In genomic region chr9:4792572-4793411, GRCh38 we compare ENCODE assay signal across 1 cellular context.
TF ChIP-seq lines count a peak whose summit lies in the region.

RCL1 (plus strand) TSS chr9:4792944; CDS start chr9:4793092, 148 bp downstream.

TF ChIP-seq in K562, 482 proteins besides CTCF, POLR2A, EP300 and RAD21 (continued from another document and continues in another):
- TF ChIP-seq HMGN3 (IDR thresholded peaks at IDR 0.05; ENCODE audit: borderline replicate concordance, extremely low read depth, insufficient read length, low read depth, low read length), result peak; percentile 41
- no peak for TF ChIP-seq ZNF717 (CRISPR knock-in tag; IDR thresholded peaks at IDR 0.05)
- TF ChIP-seq CREM (IDR thresholded peaks at IDR 0.05; ENCODE audit: low read depth), result peak; percentile 21
- no peak for TF ChIP-seq NFE2L1 (tag; IDR thresholded peaks at IDR 0.05; ENCODE audit: borderline replicate concordance, low read depth)
- peak; percentile 94 for TF ChIP-seq EP400 (IDR thresholded peaks at IDR 0.05)
- no peak for TF ChIP-seq ZNF444 (CRISPR knock-in tag; IDR thresholded peaks at IDR 0.05)
- no peak for TF ChIP-seq ZNF79 (CRISPR knock-in tag; IDR thresholded peaks at IDR 0.05; ENCODE audit: low read depth)
- TF ChIP-seq ETS1 (conservative IDR thresholded peaks at IDR 0.05; ENCODE audit: control insufficient read depth, low read depth, low read length), result peak; percentile 61; the same call in 1 of the 2 replicates
- no peak for TF ChIP-seq ZNF24 (IDR thresholded peaks at IDR 0.05)
- no peak for TF ChIP-seq ZBTB34 (CRISPR knock-in tag; IDR thresholded peaks at IDR 0.05)
- TF ChIP-seq BACH1 (tag; IDR thresholded peaks at IDR 0.05), result no peak
- TF ChIP-seq ETV5 (CRISPR knock-in tag; IDR thresholded peaks at IDR 0.05; ENCODE audit: low read depth), result no peak
- TF ChIP-seq MCM5 (IDR thresholded peaks at IDR 0.05; ENCODE audit: low read depth), result no peak
- no peak for TF ChIP-seq POLR3A (IDR thresholded peaks at IDR 0.05; ENCODE audit: borderline replicate concordance, extremely low read depth, insufficient read depth, insufficient read length)
- no peak for TF ChIP-seq ZBTB49 (CRISPR knock-in tag; IDR thresholded peaks at IDR 0.05; ENCODE audit: borderline replicate concordance)
- peak; percentile 89 for TF ChIP-seq CCNT2 (IDR thresholded peaks at IDR 0.05; ENCODE audit: borderline replicate concordance, extremely low read depth, insufficient read length, low read depth, low read length)
- no peak for TF ChIP-seq PYGO2 (tag; IDR thresholded peaks at IDR 0.05)
- TF ChIP-seq YY1 (IDR thresholded peaks at IDR 0.05; ENCODE audit: borderline replicate concordance in 1 of 3, control insufficient read depth in 1 of 3, extremely low read depth in 1 of 3, insufficient read depth in 3 of 3, insufficient read length in 1 of 3, insufficient replicate concordance in 2 of 3, low read depth in 1 of 3, low read length in 2 of 3), result peak in 1 of 3 experiments; percentile 23
- TF ChIP-seq CHD7 (IDR thresholded peaks at IDR 0.05; ENCODE audit: low read depth, low read length), result no peak
- no peak for TF ChIP-seq DEAF1 (CRISPR knock-in tag; IDR thresholded peaks at IDR 0.05)
- 0 out of 2 replicates have a peak, but pooled peaks have one; percentile 1 for TF ChIP-seq JUND (IDR thresholded peaks at IDR 0.05; ENCODE audit: borderline replicate concordance, low read depth, low read length)
- TF ChIP-seq JUND (tag; IDR thresholded peaks at IDR 0.05; ENCODE audit: borderline replicate concordance, low read depth, low read length), result no peak
- no peak for TF ChIP-seq MEF2A (IDR thresholded peaks at IDR 0.05; ENCODE audit: control insufficient read depth, low read depth, low read length)
- no peak for TF ChIP-seq ZNF561 (CRISPR knock-in tag; conservative IDR thresholded peaks at IDR 0.05)
- no peak for TF ChIP-seq ADNP (tag; IDR thresholded peaks at IDR 0.05)
- TF ChIP-seq HNRNPH1 (optimal IDR thresholded peaks at IDR 0.05; ENCODE audit: low read depth, low read length), result no peak
- no peak for TF ChIP-seq ZBTB5 (IDR thresholded peaks at IDR 0.05)
- TF ChIP-seq TCF3 (CRISPR knock-in tag; IDR thresholded peaks at IDR 0.05), result no peak
- TF ChIP-seq RUNX1 (IDR thresholded peaks at IDR 0.05; ENCODE audit: low read depth), result no peak
- TF ChIP-seq TCF7L2 (IDR thresholded peaks at IDR 0.05; ENCODE audit: low read depth, low read length), result no peak
- no peak for TF ChIP-seq RHOXF2B (CRISPR knock-in tag; conservative IDR thresholded peaks at IDR 0.05)
- no peak for TF ChIP-seq ZBTB12 (CRISPR knock-in tag; IDR thresholded peaks at IDR 0.05)
- no peak for TF ChIP-seq RBM34 (IDR thresholded peaks at IDR 0.05; ENCODE audit: borderline replicate concordance, insufficient read depth, low read length)
- no peak for TF ChIP-seq HMBOX1 (IDR thresholded peaks at IDR 0.05)
- no peak for TF ChIP-seq ZNF644 (tag; IDR thresholded peaks at IDR 0.05; ENCODE audit: low read depth)
- TF ChIP-seq ZNF197 (CRISPR knock-in tag; IDR thresholded peaks at IDR 0.05; ENCODE audit: low read depth), result no peak
